Comparison of ENCODE assay signal across 11 cellular contexts in the genomic region with DNA sequence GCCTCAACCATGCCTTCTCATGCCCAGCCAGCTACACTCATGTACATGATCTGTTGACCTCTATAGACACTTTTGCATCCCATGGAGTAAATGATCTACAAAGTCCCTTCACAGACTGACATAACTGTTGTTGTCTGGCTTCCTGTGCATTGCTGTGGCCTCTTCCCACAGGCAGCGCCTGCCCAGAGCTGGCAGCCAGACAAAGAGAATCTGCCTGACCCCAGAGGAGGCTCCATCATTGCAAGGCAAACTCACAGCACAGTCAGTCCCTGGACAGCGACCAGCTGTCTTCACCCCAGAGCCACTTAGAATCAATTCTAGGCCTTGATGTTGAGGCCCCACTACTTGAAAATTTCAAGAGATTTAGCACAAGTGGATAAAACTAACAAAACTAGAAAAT.
DNase-seq lines count a peak whose midpoint lies in the region; ATAC-seq and TF ChIP-seq lines count a peak whose summit lies in the region.
"Had no signal": no experiment of that assay in that cellular context is flagged by ENCODE, and none has a peak within 500 bp of the region (broad histone marks: within the 10 kb centered on the region; RNA-seq: fewer than 3 reads in every experiment).

No MANE protein-coding gene starts in this region.

- TF ChIP-seq CTCF in cardiac muscle cell (IDR thresholded peaks at IDR 0.05; ENCODE audit: low read depth, low read length): no peak
- no peak for TF ChIP-seq CTCF in GM10266 (IDR thresholded peaks at IDR 0.05; ENCODE audit: control insufficient read depth, insufficient read depth, low read depth, missing control alignments)

- no peaks in the 10 kb centered on the region for H3K36me3 ChIP-seq in cardiac muscle cell
- H3K36me3 ChIP-seq: upper lobe of left lung had no signal

- H3K4me3 ChIP-seq in cardiac muscle cell: no peak overlapping the region
- H3K4me3 ChIP-seq: upper lobe of left lung had no signal

- H3K9me3 ChIP-seq in cardiac muscle cell (ENCODE audit: low read depth): no peaks in the 10 kb centered on the region
- H3K9me3 ChIP-seq: upper lobe of left lung had no signal

- ATAC-seq in GM19395 (IDR thresholded peaks at IDR 0.05; ENCODE audit: unreplicated experiment) (peak; percentile 65), GM21381 (IDR thresholded peaks at IDR 0.05; ENCODE audit: unreplicated experiment) (no peak), GM19455 (IDR thresholded peaks at IDR 0.05; ENCODE audit: unreplicated experiment) (no peak)
- ATAC-seq: activated CD4-positive, CD25-positive, alpha-beta regulatory T cell treated with anti-CD3 and anti-CD28 coated beads, Interleukin-2, amount 50 U/mL, for 24 hours had no signal

- no peaks in the 10 kb centered on the region for H3K4me1 ChIP-seq in cardiac muscle cell (ENCODE audit: low read depth)
- H3K4me1 ChIP-seq: upper lobe of left lung had no signal

- H3K27me3 ChIP-seq in cardiac muscle cell: no peaks in the 10 kb centered on the region
- H3K27me3 ChIP-seq: upper lobe of left lung had no signal

- DNase-seq in amygdala (lab: John Stamatoyannopoulos, UW): peak in 38 of 56 donors; percentile 5 to 74 (median 37)
- peak; percentile 76 to 84 for DNase-seq in cardiac muscle cell (ENCODE audit: low read depth in 1 of 2, low spot score in 1 of 2)
- DNase-seq in putamen (ENCODE audit: low spot score): peak; percentile 83
- DNase-seq in GM10266 (ENCODE audit: extremely low spot score): no peak
- no peak for DNase-seq in activated CD4-positive, alpha-beta T cell treated with anti-CD3 and anti-CD28 coated beads, Interleukin-2, amount 50 U/mL, for 48 hours
- DNase-seq: amniotic stem cell, upper lobe of left lung had no signal

- H3K27ac ChIP-seq in cardiac muscle cell: no peak overlapping the region
- H3K27ac ChIP-seq: upper lobe of left lung had no signal

Comparison
In these comparisons a context has a peak if more than half of its experiments do, and no peak if none do; other contexts are left out.
1. DNase-seq: peak in amygdala (38 of 56), cardiac muscle cell (2 of 2) and putamen (single experiment); none in GM10266 (single experiment) and activated CD4-positive, alpha-beta T cell treated with anti-CD3 and anti-CD28 coated beads, Interleukin-2, amount 50 U/mL, for 48 hours (0 of 2).